16 cellular contexts compared by ENCODE assay signal in genomic region chr10:45466784-45467183, GRCh38.
A peak's percentile ranks its signal among the peaks of the same experiment; 100 is the strongest.
DNase-seq lines count a peak whose midpoint lies in the region; ATAC-seq and TF ChIP-seq lines count a peak whose summit lies in the region.
"Had no signal": no experiment of that assay in that cellular context is flagged by ENCODE, and none has a peak within 500 bp of the region (broad histone marks: within the 10 kb centered on the region; RNA-seq: fewer than 3 reads in every experiment).

No MANE protein-coding gene starts in this region.

- peak overlapping the region; percentile 31 for H3K27ac Mint-ChIP-seq in dendritic cell treated with granulocyte-macrophage colony-stimulating factor and Interleukin-4, amounts not matched to agents 40 ng/mL and 50 ng/mL, for 4 days
- peak overlapping the region; percentile 93 for H3K27ac Mint-ChIP-seq in stimulated activated memory B cell treated with anti-CD40 and anti-IgM and Interleukin-4, amounts not matched to agents 10 μg/mL and 1 μg/mL and 100 μg/mL, for 72 hours

- TF ChIP-seq CTCF in OCI-LY1 (IDR thresholded peaks at IDR 0.05; ENCODE audit: low read length), result no peak

- no peaks in the 10 kb centered on the region for H3K27me3 ChIP-seq in OCI-LY1 (ENCODE audit: insufficient read depth, low read length)
- H3K27me3 ChIP-seq: heart right ventricle, thyroid gland had no signal

- DNase-seq in G401 (ENCODE audit: low spot score) (peak; percentile 88), left lobe of liver (ENCODE audit: low spot score) (no peak)
- DNase-seq: activated T-cell treated with anti-CD3 and anti-CD28 coated beads, Interleukin-2, amount 50 U/mL, for 1 hour; DMS79 treated with DMSO at 0.1 percent for 48 hours; H7; heart right ventricle; left colon; NCI-H1436; NCI-H510A treated with DMSO at 0.1 percent for 48 hours; thyroid gland had no signal

- no peaks in the 10 kb centered on the region for H3K9me3 ChIP-seq in OCI-LY1 (ENCODE audit: low read length)
- H3K9me3 ChIP-seq: heart right ventricle, thyroid gland had no signal

- H3K4me1 Mint-ChIP-seq in dendritic cell treated with granulocyte-macrophage colony-stimulating factor and Interleukin-4, amounts not matched to agents 40 ng/mL and 50 ng/mL, for 4 days (ENCODE audit: low read depth), result peaks cover 81% of the 10 kb centered on the region
- peaks cover 84% of the 10 kb centered on the region for H3K4me1 Mint-ChIP-seq in stimulated activated memory B cell treated with anti-CD40 and anti-IgM and Interleukin-4, amounts not matched to agents 10 μg/mL and 1 μg/mL and 100 μg/mL, for 72 hours

- H3K9me2 ChIP-seq in OCI-LY1 (ENCODE audit: low read depth, low read length), result no peaks in the 10 kb centered on the region

- intact Hi-C loops in dendritic cell treated with granulocyte-macrophage colony-stimulating factor and Interleukin-4, amounts not matched to agents 40 ng/mL and 50 ng/mL, for 4 days (cut with micrococcal nuclease), result loop anchor here (5.0 kb wide), 2 partner anchors 126 to 459 kb away; no protein-coding TSS in a partner anchor

- H3K9me3 Mint-ChIP-seq in dendritic cell treated with granulocyte-macrophage colony-stimulating factor and Interleukin-4, amounts not matched to agents 40 ng/mL and 50 ng/mL, for 4 days, result no peaks in the 10 kb centered on the region
- no peaks in the 10 kb centered on the region for H3K9me3 Mint-ChIP-seq in stimulated activated memory B cell treated with anti-CD40 and anti-IgM and Interleukin-4, amounts not matched to agents 10 μg/mL and 1 μg/mL and 100 μg/mL, for 72 hours

- no peak overlapping the region for H3K27ac ChIP-seq in OCI-LY1 (ENCODE audit: low read depth, low read length, poor library complexity, severe bottlenecking)
- H3K27ac ChIP-seq: heart right ventricle, thyroid gland had no signal

- no peak overlapping the region for H2AFZ ChIP-seq in OCI-LY1 (ENCODE audit: low read length)

- no peak for ATAC-seq in stimulated activated memory B cell treated with anti-CD40 and anti-IgM and Interleukin-4, amounts not matched to agents 10 μg/mL and 1 μg/mL and 100 μg/mL, for 72 hours
- ATAC-seq in HG03342 (IDR thresholded peaks at IDR 0.05; ENCODE audit: unreplicated experiment), result no peak
- no peak for ATAC-seq in HG03457 (IDR thresholded peaks at IDR 0.05; ENCODE audit: unreplicated experiment)
- ATAC-seq in left lobe of liver, result no peak
- ATAC-seq: activated CD4-positive, CD25-positive, alpha-beta regulatory T cell treated with anti-CD3 and anti-CD28 coated beads, Interleukin-2, amount 50 U/mL, for 24 hours; left colon had no signal

- no peak overlapping the region for H3K4me3 ChIP-seq in OCI-LY1 (ENCODE audit: low read depth, low read length, poor library complexity, severe bottlenecking)
- H3K4me3 ChIP-seq: heart right ventricle, thyroid gland had no signal

- H3K36me3 ChIP-seq in OCI-LY1 (ENCODE audit: insufficient read depth, low read length), result no peaks in the 10 kb centered on the region

- no peak overlapping the region for H3K9ac ChIP-seq in OCI-LY1 (ENCODE audit: low read length)

- peaks cover 2% of the 10 kb centered on the region for H3F3A ChIP-seq in OCI-LY1 (ENCODE audit: insufficient read depth, low read length)

- H3K79me2 ChIP-seq in OCI-LY1 (ENCODE audit: insufficient read depth, low read length), result no peaks in the 10 kb centered on the region

- H3K27me3 Mint-ChIP-seq in dendritic cell treated with granulocyte-macrophage colony-stimulating factor and Interleukin-4, amounts not matched to agents 40 ng/mL and 50 ng/mL, for 4 days, result no peaks in the 10 kb centered on the region
- no peaks in the 10 kb centered on the region for H3K27me3 Mint-ChIP-seq in stimulated activated memory B cell treated with anti-CD40 and anti-IgM and Interleukin-4, amounts not matched to agents 10 μg/mL and 1 μg/mL and 100 μg/mL, for 72 hours

- H3K36me3 Mint-ChIP-seq in dendritic cell treated with granulocyte-macrophage colony-stimulating factor and Interleukin-4, amounts not matched to agents 40 ng/mL and 50 ng/mL, for 4 days (ENCODE audit: low read depth), result peaks cover 21% of the 10 kb centered on the region
- peaks cover 16% of the 10 kb centered on the region for H3K36me3 Mint-ChIP-seq in stimulated activated memory B cell treated with anti-CD40 and anti-IgM and Interleukin-4, amounts not matched to agents 10 μg/mL and 1 μg/mL and 100 μg/mL, for 72 hours

- no peak overlapping the region for H3K4me3 Mint-ChIP-seq in dendritic cell treated with granulocyte-macrophage colony-stimulating factor and Interleukin-4, amounts not matched to agents 40 ng/mL and 50 ng/mL, for 4 days
- no peak overlapping the region for H3K4me3 Mint-ChIP-seq in stimulated activated memory B cell treated with anti-CD40 and anti-IgM and Interleukin-4, amounts not matched to agents 10 μg/mL and 1 μg/mL and 100 μg/mL, for 72 hours

- H4K20me1 ChIP-seq in OCI-LY1 (ENCODE audit: insufficient read depth, low read length), result no peaks in the 10 kb centered on the region

- peaks cover 62% of the 10 kb centered on the region for H3K4me1 ChIP-seq in OCI-LY1 (ENCODE audit: insufficient read depth, low read length, severe bottlenecking)

- in situ Hi-C loops in G401 (cut with HindIII; ENCODE audit: low sequenced_read_pairs), result no loop called here

- H3K4me2 ChIP-seq in OCI-LY1 (ENCODE audit: low read length), result 0 out of 2 replicates have a peak overlapping the region, but pooled peaks have one; percentile 6
